In genomic region chr14:98137626-98138025, GRCh38 we compare ENCODE assay signal across 14 cellular contexts.
DNase-seq lines count a peak whose midpoint lies in the region; ATAC-seq, FAIRE-seq and TF ChIP-seq lines count a peak whose summit lies in the region.
"Had no signal": no experiment of that assay in that cellular context is flagged by ENCODE, and none has a peak within 500 bp of the region (broad histone marks: within the 10 kb centered on the region; RNA-seq: fewer than 3 reads in every experiment).

No MANE protein-coding gene starts in this region.

- dilution Hi-C loops in mammary epithelial cell (cut with HindIII; ENCODE audit: low sequenced_read_pairs): no loop called here

- peaks cover 19% of the 10 kb centered on the region for H3K4me1 Mint-ChIP-seq in MCF 10A (ENCODE audit: insufficient read depth, unreplicated experiment)
- H3K4me1 Mint-ChIP-seq in T-cell: peaks cover 84 to 95% (median 92%) of the 10 kb centered on the region in 3 donors
- H3K4me1 Mint-ChIP-seq in type B pancreatic cell (ENCODE audit: unreplicated experiment): peaks cover 40% of the 10 kb centered on the region
- peaks cover 0 to 2% of the 10 kb centered on the region in 2 donors for H3K4me1 Mint-ChIP-seq in stimulated activated naive B cell treated with anti-CD40 and anti-IgM and Interleukin-4, amounts not matched to agents 10 μg/mL and 1 μg/mL and 100 μg/mL, for 72 hours

- H3K27me3 Mint-ChIP-seq in MCF 10A (ENCODE audit: insufficient read depth, unreplicated experiment) (no peaks in the 10 kb centered on the region), T-cell (no peaks in the 10 kb centered on the region), type B pancreatic cell (peaks cover 37% of the 10 kb centered on the region)
- H3K27me3 Mint-ChIP-seq in stimulated activated naive B cell treated with anti-CD40 and anti-IgM and Interleukin-4, amounts not matched to agents 10 μg/mL and 1 μg/mL and 100 μg/mL, for 72 hours: peaks cover 31 to 33% of the 10 kb centered on the region in 2 donors

- no peaks in the 10 kb centered on the region for H3K36me3 ChIP-seq in mammary epithelial cell (ENCODE audit: insufficient read depth, low read length)
- H3K36me3 ChIP-seq: heart right ventricle, MG63, prostate gland had no signal

- H3K79me2 ChIP-seq in mammary epithelial cell (ENCODE audit: insufficient read depth, low read length): no peaks in the 10 kb centered on the region

- H3K4me2 ChIP-seq in mammary epithelial cell (ENCODE audit: insufficient read depth, low read depth, low read length): no peak overlapping the region

- no peaks in the 10 kb centered on the region for H3K36me3 Mint-ChIP-seq in MCF 10A (ENCODE audit: insufficient read depth, unreplicated experiment)
- no peaks in the 10 kb centered on the region for H3K36me3 Mint-ChIP-seq in T-cell
- no peaks in the 10 kb centered on the region for H3K36me3 Mint-ChIP-seq in type B pancreatic cell
- H3K36me3 Mint-ChIP-seq in stimulated activated naive B cell treated with anti-CD40 and anti-IgM and Interleukin-4, amounts not matched to agents 10 μg/mL and 1 μg/mL and 100 μg/mL, for 72 hours: no peaks in the 10 kb centered on the region

- H3K9me3 ChIP-seq in mammary epithelial cell (replicated peaks; ENCODE audit: insufficient read depth, low read length): no peaks in the 10 kb centered on the region
- H3K9me3 ChIP-seq: heart right ventricle, MG63, prostate gland had no signal

- no peaks in the 10 kb centered on the region for H3K9me3 Mint-ChIP-seq in MCF 10A (ENCODE audit: unreplicated experiment)
- no peaks in the 10 kb centered on the region for H3K9me3 Mint-ChIP-seq in T-cell
- no peaks in the 10 kb centered on the region for H3K9me3 Mint-ChIP-seq in type B pancreatic cell
- H3K9me3 Mint-ChIP-seq in stimulated activated naive B cell treated with anti-CD40 and anti-IgM and Interleukin-4, amounts not matched to agents 10 μg/mL and 1 μg/mL and 100 μg/mL, for 72 hours: peaks cover 0 to 1% of the 10 kb centered on the region in 2 donors

- no peak overlapping the region for H3K4me3 ChIP-seq in mammary epithelial cell (replicated peaks in 1 of 3; ENCODE audit: insufficient read depth in 1 of 3, low read depth in 2 of 3, low read length in 3 of 3)
- H3K4me3 ChIP-seq: heart right ventricle, MG63, prostate gland had no signal

- FAIRE-seq in frontal cortex (lab: Jason Lieb, UNC): peak; percentile 10

- POLR2A ChIA-PET in MCF 10A (lab: Yijun Ruan, JAX) (interaction anchor here (0.6 to 0.9 kb wide), 3 partner anchors 46 to 898 kb away, joined by 3 to 6 read pairs (median 3); no protein-coding TSS in a partner anchor), T-cell (lab: Charles Lee) (interaction anchor here (0.6 to 0.7 kb wide), 8 partner anchors 18 to 1343 kb away, joined by 3 to 10 read pairs (median 4); partner anchors contain the start of genes CCNK (in 1 of the 2) and SETD3 (in 1 of the 2))

- no peak overlapping the region for H3K27ac Mint-ChIP-seq in MCF 10A (ENCODE audit: low read depth, unreplicated experiment)
- peak overlapping the region; percentile 92 to 97 for H3K27ac Mint-ChIP-seq in T-cell
- peak overlapping the region; percentile 52 for H3K27ac Mint-ChIP-seq in type B pancreatic cell
- H3K27ac Mint-ChIP-seq in stimulated activated naive B cell treated with anti-CD40 and anti-IgM and Interleukin-4, amounts not matched to agents 10 μg/mL and 1 μg/mL and 100 μg/mL, for 72 hours: no peak overlapping the region

- in situ Hi-C loops in mammary epithelial cell (cut with MboI; ENCODE audit: low sequenced_read_pairs in 2 of 2): loop anchor here (25.0 kb wide), 1 partner anchor 1125 kb away; the partner anchor contains the start of gene BCL11B (in 2 of the 2)

- peak; percentile 22 for DNase-seq in mammary epithelial cell
- no peak for DNase-seq in MCF 10A (ENCODE audit: unreplicated experiment)
- DNase-seq in T-cell: no peak
- DNase-seq in frontal cortex (ENCODE audit: low spot score in 2 of 2): no peak
- DNase-seq in type B pancreatic cell (ENCODE audit: extremely low spot score, unreplicated experiment): no peak
- no peak for DNase-seq in stimulated activated naive B cell treated with anti-CD40 and anti-IgM and Interleukin-4, amounts not matched to agents 10 μg/mL and 1 μg/mL and 100 μg/mL, for 72 hours
- DNase-seq: activated CD4-positive, alpha-beta T cell treated with anti-CD3 and anti-CD28 coated beads, Interleukin-2, amount 50 U/mL, for 1 hour; heart right ventricle; MG63; NK-92 treated with Interleukin-12 subunit alpha and Interleukin-12 subunit beta, amount 100 ng/mL, for 24 hours; stimulated activated naive CD4-positive, alpha-beta T cell treated with Interleukin-2 at 50 U/mL for 16 hours had no signal

- H3K27ac ChIP-seq in mammary epithelial cell (ENCODE audit: insufficient read depth, low read depth, low read length): no peak overlapping the region
- H3K27ac ChIP-seq: prostate gland had no signal

- no peak for TF ChIP-seq CTCF in mammary epithelial cell (conservative IDR thresholded peaks at IDR 0.05 in 1 of 2, IDR thresholded peaks at IDR 0.05 in 1 of 2; ENCODE audit: extremely low read depth in 1 of 2, insufficient read depth in 1 of 2, low read depth in 1 of 2, low read length in 2 of 2)
- no peak for TF ChIP-seq CTCF in MCF 10A (IDR thresholded peaks at IDR 0.05; ENCODE audit: unreplicated experiment)
- no peak for TF ChIP-seq CTCF in type B pancreatic cell (conservative IDR thresholded peaks at IDR 0.05)

- H3K4me1 ChIP-seq in mammary epithelial cell (ENCODE audit: insufficient read depth, low read length): peaks cover 4% of the 10 kb centered on the region
- H3K4me1 ChIP-seq: heart right ventricle, prostate gland had no signal

- BruUV-seq in mammary epithelial cell (replicated peaks; lab: Mats Ljungman, UMichigan): no TSS peak
- no TSS peak for BruUV-seq in MCF 10A (replicated peaks; lab: Mats Ljungman, UMichigan)

- 3% methylated on average over 6 of the region's 7 CpGs for WGBS in mammary epithelial cell (ENCODE audit: low coverage, missing lambda C conversion rate)

- H3K4me3 Mint-ChIP-seq in MCF 10A (ENCODE audit: unreplicated experiment) (no peak overlapping the region), T-cell (peak overlapping the region; percentile 79 to 88 (median 79)), type B pancreatic cell (peak overlapping the region; percentile 72)
- no peak overlapping the region for H3K4me3 Mint-ChIP-seq in stimulated activated naive B cell treated with anti-CD40 and anti-IgM and Interleukin-4, amounts not matched to agents 10 μg/mL and 1 μg/mL and 100 μg/mL, for 72 hours

- H2AFZ ChIP-seq in mammary epithelial cell (ENCODE audit: low read depth, low read length): no peak overlapping the region

- ATAC-seq in T-cell (replicated peaks in 1 of 4): no peak
- ATAC-seq in stimulated activated naive B cell treated with anti-CD40 and anti-IgM and Interleukin-4, amounts not matched to agents 10 μg/mL and 1 μg/mL and 100 μg/mL, for 72 hours (replicated peaks): no peak
- ATAC-seq in HG03432 (IDR thresholded peaks at IDR 0.05; ENCODE audit: unreplicated experiment): no peak
- no peak for ATAC-seq in GM18867 (IDR thresholded peaks at IDR 0.05; ENCODE audit: unreplicated experiment)
- ATAC-seq: heart right ventricle had no signal

- CTCF ChIA-PET in mammary epithelial cell (lab: Charles Lee; ENCODE audit: low non-redundant PET): no interaction called here
- CTCF ChIA-PET in MCF 10A (lab: Yijun Ruan, JAX): interaction anchor here (0.5 to 2.2 kb wide), 13 partner anchors 19 to 1242 kb away, joined by 3 to 6 read pairs (median 3); partner anchors contain the start of gene BCL11B
- CTCF ChIA-PET in T-cell (lab: Charles Lee): interaction anchor here (0.5 to 2.4 kb wide), 27 partner anchors 8 to 1130 kb away, joined by 3 to 15 read pairs (median 3); no protein-coding TSS in a partner anchor

- H4K20me1 ChIP-seq in mammary epithelial cell (ENCODE audit: insufficient read depth, low read length): no peaks in the 10 kb centered on the region

- intact Hi-C loops in mammary epithelial cell (cut with micrococcal nuclease): loop anchor here (1.0 to 10.0 kb wide), 6 partner anchors 159 to 1129 kb away; no protein-coding TSS in a partner anchor
- intact Hi-C loops in MCF 10A (cut with micrococcal nuclease): loop anchor here (5.0 to 10.0 kb wide), 4 partner anchors 160 to 1130 kb away; no protein-coding TSS in a partner anchor

- H3K9ac ChIP-seq in mammary epithelial cell (ENCODE audit: insufficient read depth, low read length): no peak overlapping the region

- H3K27me3 ChIP-seq in mammary epithelial cell (ENCODE audit: insufficient read depth, low read length): no peaks in the 10 kb centered on the region
- H3K27me3 ChIP-seq: MG63 had no signal

Comparison
In these comparisons a context has a peak if more than half of its experiments do, and no peak if none do; other contexts are left out.
1. H3K27ac Mint-ChIP-seq: peak in T-cell (2 of 2) and type B pancreatic cell (single experiment); none in MCF 10A (single experiment) and stimulated activated naive B cell treated with anti-CD40 and anti-IgM and Interleukin-4, amounts not matched to agents 10 μg/mL and 1 μg/mL and 100 μg/mL, for 72 hours (single experiment).
2. H3K4me3 Mint-ChIP-seq: peak in T-cell (3 of 3) and type B pancreatic cell (single experiment); none in MCF 10A (single experiment) and stimulated activated naive B cell treated with anti-CD40 and anti-IgM and Interleukin-4, amounts not matched to agents 10 μg/mL and 1 μg/mL and 100 μg/mL, for 72 hours (0 of 2).